Comparison of ENCODE assay signal across 8 cellular contexts in the genomic region with DNA sequence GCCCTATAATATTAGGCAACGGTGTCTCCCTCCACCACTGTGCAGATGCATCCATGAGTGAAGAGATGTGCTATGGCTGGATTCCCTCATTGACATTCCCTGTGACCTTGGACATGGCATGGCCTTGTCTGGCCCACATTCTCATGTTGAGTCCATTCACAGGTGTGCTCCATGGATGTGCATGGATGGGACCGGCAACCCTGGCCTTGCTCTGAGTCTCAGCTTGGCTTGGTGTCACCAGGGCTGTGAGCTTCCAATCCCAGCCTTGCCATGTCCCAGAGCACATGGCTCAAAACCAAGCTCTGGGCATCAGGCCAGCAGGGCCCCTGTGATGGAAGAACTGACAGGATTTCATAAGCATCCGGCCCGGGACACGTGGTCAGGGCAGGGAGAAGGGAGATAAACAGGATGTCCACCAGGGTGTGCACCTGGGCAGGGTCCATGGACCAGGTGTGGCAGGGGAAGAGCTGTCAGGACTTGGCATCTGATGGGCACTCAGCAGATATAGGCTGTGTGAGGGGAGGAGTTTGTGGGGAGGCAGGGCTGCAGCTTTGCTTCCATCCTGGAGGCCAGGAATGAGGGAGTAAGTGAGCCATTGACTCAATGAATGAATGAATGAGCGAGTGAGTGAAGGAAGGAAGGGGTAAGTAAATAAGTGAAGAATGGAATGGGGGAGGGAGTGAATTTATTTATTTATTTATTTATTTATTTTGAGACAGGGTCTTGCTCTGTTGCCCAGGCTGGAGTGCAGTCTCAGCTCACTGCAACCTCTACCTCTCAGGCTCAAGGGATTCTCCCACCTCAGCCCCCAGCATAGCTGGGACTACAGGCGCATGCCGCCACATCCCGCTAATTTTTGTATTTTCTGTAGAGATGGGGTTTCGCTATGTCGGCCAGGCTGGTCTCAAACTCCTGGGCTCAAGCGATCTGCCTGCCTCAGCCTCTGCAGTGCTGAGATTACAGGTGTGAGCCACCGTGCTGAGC. TPM values are rescaled to one million over a fixed set of nuclear protein-coding genes. Genes with fewer than 3 reads are reported as not detected.
DNase-seq lines count a peak whose midpoint lies in the region; ATAC-seq and TF ChIP-seq lines count a peak whose summit lies in the region.

No MANE protein-coding gene starts in this region.

- DNase-seq in ELR (ENCODE audit: low read depth) (peak; percentile 75), LoVo (ENCODE audit: low spot score) (peak; percentile 94), SK-N-DZ (ENCODE audit: low spot score) (peak; percentile 52), cardiac fibroblast (ENCODE audit: low read depth in 2 of 2) (peak; percentile 92 to 95), lower leg skin (ENCODE audit: low spot score in 2 of 2) (peak; percentile 84 to 97), thoracic aorta (ENCODE audit: low spot score) (peak; percentile 24)

- 53 to 64% methylated on average over 13 of the region's 13 CpGs for WGBS in lower leg skin, 2 donors

- no peaks in the 10 kb centered on the region for H3K36me3 ChIP-seq in thoracic aorta

- H3K4me1 ChIP-seq in thoracic aorta (ENCODE audit: control insufficient read depth in 1 of 2, low read depth in 2 of 2), result peaks cover 0 to 6% of the 10 kb centered on the region in 2 donors

- ATAC-seq in thoracic aorta (ENCODE audit: insufficient number of reproducible peaks, low FRiP score, low read depth), result no peak
- no peak for ATAC-seq in HG03196 (IDR thresholded peaks at IDR 0.05; ENCODE audit: unreplicated experiment)
- ATAC-seq in GM21515 (IDR thresholded peaks at IDR 0.05; ENCODE audit: unreplicated experiment), result no peak

- H3K9me3 ChIP-seq in thoracic aorta, result no peaks in the 10 kb centered on the region

- intact Hi-C loops in lower leg skin (cut with DNase I; ENCODE audit: low total_unique reads), result no loop called here

- TF ChIP-seq CTCF in cardiac fibroblast (IDR thresholded peaks at IDR 0.05; ENCODE audit: low read depth, low read length) (peak; percentile 56), lower leg skin (IDR thresholded peaks at IDR 0.05) (peak in 1 of 3 donors; percentile 76), thoracic aorta (IDR thresholded peaks at IDR 0.05) (peak; percentile 14)

- H3K27ac ChIP-seq in thoracic aorta, result no peak overlapping the region

- H3K4me3 ChIP-seq in cardiac fibroblast (replicated peaks in 1 of 2; ENCODE audit: low read depth in 2 of 2, low read length in 2 of 2), result no peak overlapping the region
- H3K4me3 ChIP-seq in lower leg skin (ENCODE audit: low read depth, poor library complexity, severe bottlenecking), result no peak overlapping the region
- H3K4me3 ChIP-seq in thoracic aorta, result no peak overlapping the region

- TF ChIP-seq POLR2A in lower leg skin (IDR thresholded peaks at IDR 0.05), result no peak

- H3K27me3 ChIP-seq in thoracic aorta (replicated peaks; ENCODE audit: insufficient read depth), result no peaks in the 10 kb centered on the region

RNA-seq across cellular contexts. Expression of a gene that starts 15.7 kb away (rescaled TPM):
- polyA plus RNA-seq in SK-N-DZ (2014; cell fraction: cytosol; rRNA removed), result 26.4 and 29.4 TPM in 2 replicates
- polyA plus RNA-seq in SK-N-DZ (2014; cell fraction: nucleus; rRNA removed), result 14.7 and 28.9 TPM in 2 replicates
- 10 to 100 TPM in 2 of 4 donors, 1 to 10 TPM in 2; 4.4 to 16.6 (median 9.9) TPM for total RNA-seq in lower leg skin
- total RNA-seq in thoracic aorta, result 10 to 100 TPM; 25.1 to 56.9 TPM

RNA-seq across cellular contexts. Expression of a gene that starts 18.0 kb away (rescaled TPM):
- 19.6 and 25.6 TPM in 2 replicates for polyA plus RNA-seq in SK-N-DZ (2014; cell fraction: cytosol; rRNA removed)
- 10.6 and 16.7 TPM in 2 replicates for polyA plus RNA-seq in SK-N-DZ (2014; cell fraction: nucleus; rRNA removed)
- total RNA-seq in lower leg skin (10 to 100 TPM; 20.6 to 35.2 (median 27.5) TPM), thoracic aorta (1 to 10 TPM; 2.7 to 5.0 TPM)

RNA-seq across cellular contexts. Expression of a gene that starts 37.2 kb away (rescaled TPM):
- polyA plus RNA-seq in SK-N-DZ (2014; cell fraction: cytosol; rRNA removed), result 17.4 and 22.3 TPM in 2 replicates
- polyA plus RNA-seq in SK-N-DZ (2014; cell fraction: nucleus; rRNA removed), result 24.7 and 43.1 TPM in 2 replicates
- 1 to 10 TPM; 4.7 to 9.9 (median 5.4) TPM for total RNA-seq in lower leg skin
- total RNA-seq in thoracic aorta, result 1 to 10 TPM; 3.9 to 5.4 TPM

RNA-seq across cellular contexts. Expression of a gene that starts 45.5 kb away (rescaled TPM):
- 42.3 and 48.9 TPM in 2 replicates for polyA plus RNA-seq in SK-N-DZ (2014; cell fraction: cytosol; rRNA removed)
- 56.0 and 90.3 TPM in 2 replicates for polyA plus RNA-seq in SK-N-DZ (2014; cell fraction: nucleus; rRNA removed)
- total RNA-seq in lower leg skin (10 to 100 TPM; 65.2 to 90.1 (median 77.1) TPM), thoracic aorta (100 to 1,000 TPM in 1 of 2 donors, 10 to 100 TPM in 1; 84.0 to 102 TPM)

Comparison
In these comparisons a context has a peak if more than half of its experiments do, and no peak if none do; other contexts are left out.
1. DNase-seq: peak in every context shown above with its lines; median percentile 94 in LoVo; 94 in cardiac fibroblast; 90 in lower leg skin; 75 in ELR; 52 in SK-N-DZ; 24 in thoracic aorta.